ENCODE assay signal across 24 cellular contexts in genomic region chr3:133514418-133514817, GRCh38.
"Had no signal": no experiment of that assay in that cellular context is flagged by ENCODE, and none has a peak within 500 bp of the region (broad histone marks: within the 10 kb centered on the region; RNA-seq: fewer than 3 reads in every experiment).

No MANE protein-coding gene starts in this region.

- H3K27me3 ChIP-seq: esophagus squamous epithelium, neutrophil, pancreas, right atrium auricular region, sigmoid colon, testis, tibial artery had no signal

- H3K4me3 ChIP-seq: coronary artery, esophagus squamous epithelium, lung, pancreas, right atrium auricular region, sigmoid colon, testis, tibial artery had no signal

- H3K9me3 ChIP-seq: esophagus squamous epithelium, neutrophil, pancreas, right atrium auricular region, sigmoid colon, testis, tibial artery had no signal

- DNase-seq: dermis blood vessel endothelial cell; effector memory CD4-positive, alpha-beta T cell; erythroblast; esophagus squamous epithelium; foreskin melanocyte; hypothalamus; immature natural killer cell; islet precursor cell; left cardiac atrium; left ventricle myocardium superior; natural killer cell; pancreas; sigmoid colon; stimulated activated CD4-positive, alpha-beta T cell treated with anti-CD3 and anti-CD28 coated beads, Interleukin-2, amount 100 ng/mL, for 24 hours; stimulated activated CD4-positive, alpha-beta T cell treated with anti-CD3 and anti-CD28 coated beads, Interleukin-4, amount 100 ng/mL, for 4 hours; stimulated activated naive CD8-positive, alpha-beta T cell treated with anti-CD3 and anti-CD28 coated beads, Interleukin-15, Interleukin-2, amounts not matched to agents 100 U/mL and 50 U/mL, for 24 hours; substantia nigra; testis; tibial artery had no signal

- H3K36me3 ChIP-seq: esophagus squamous epithelium, neutrophil, pancreas, right atrium auricular region, sigmoid colon, tibial artery had no signal

- H3K4me1 ChIP-seq: esophagus squamous epithelium, pancreas, right atrium auricular region, sigmoid colon, testis, tibial artery had no signal

- H3K27ac ChIP-seq: coronary artery, esophagus squamous epithelium, neutrophil, pancreas, right atrium auricular region, sigmoid colon, testis, tibial artery had no signal

- ATAC-seq: left cardiac atrium; left ventricle myocardium superior; pancreas; stimulated activated memory B cell treated with anti-CD40 and anti-IgM and Interleukin-4, amounts not matched to agents 10 μg/mL and 1 μg/mL and 100 μg/mL, for 72 hours; stimulated activated naive CD8-positive, alpha-beta T cell treated with anti-CD3 and anti-CD28 coated beads, Interleukin-15, Interleukin-2, amounts not matched to agents 100 U/mL and 50 U/mL, for 24 hours had no signal
